ENCODE assay signal across 1 cellular context in genomic region chr6:12751694-12752304, GRCh38.
TF ChIP-seq lines count a peak whose summit lies in the region.

No MANE protein-coding gene starts in this region.

TF ChIP-seq in HepG2, 621 proteins besides CTCF, POLR2A, EP300 and RAD21 (continued from another document and continues in another):
- TF ChIP-seq RERE (CRISPR knock-in tag; IDR thresholded peaks at IDR 0.05; ENCODE audit: low read depth): no peak
- no peak for TF ChIP-seq ZNF275 (CRISPR knock-in tag; IDR thresholded peaks at IDR 0.05; ENCODE audit: borderline replicate concordance)
- no peak for TF ChIP-seq ZNF251 (CRISPR knock-in tag; IDR thresholded peaks at IDR 0.05)
- TF ChIP-seq RFX5 (IDR thresholded peaks at IDR 0.05; ENCODE audit: low read depth, low read length): no peak
- no peak for TF ChIP-seq GLMP (CRISPR knock-in tag; IDR thresholded peaks at IDR 0.05; ENCODE audit: borderline replicate concordance)
- TF ChIP-seq DMTF1 (CRISPR knock-in tag; IDR thresholded peaks at IDR 0.05): no peak
- TF ChIP-seq TIGD3 (CRISPR knock-in tag; IDR thresholded peaks at IDR 0.05; ENCODE audit: borderline replicate concordance): no peak; the same call in 1 of the 2 replicates
- TF ChIP-seq GTF2F1 (IDR thresholded peaks at IDR 0.05; ENCODE audit: low read length): no peak
- peak; percentile 75; the same call in 1 of the 2 replicates for TF ChIP-seq TMF1 (CRISPR knock-in tag; IDR thresholded peaks at IDR 0.05; ENCODE audit: low read depth)
- 0 out of 4 replicates have a peak, but pooled peaks of 1 of the 2 experiments have one; percentile 12 for TF ChIP-seq ATF4 (CRISPR knock-in tag; IDR thresholded peaks at IDR 0.05)
- TF ChIP-seq ZSCAN21 (CRISPR knock-in tag; IDR thresholded peaks at IDR 0.05; ENCODE audit: borderline replicate concordance): no peak
- no peak for TF ChIP-seq ZFYVE20 (CRISPR knock-in tag; IDR thresholded peaks at IDR 0.05; ENCODE audit: borderline replicate concordance, low read depth)
- TF ChIP-seq ELF3 (CRISPR knock-in tag; IDR thresholded peaks at IDR 0.05): peak; percentile 66; the same call in 1 of the 2 replicates
- 0 out of 2 replicates have a peak, but pooled peaks have one; percentile 31 for TF ChIP-seq ZNF142 (CRISPR knock-in tag; IDR thresholded peaks at IDR 0.05)
- TF ChIP-seq KLF16 (CRISPR knock-in tag; IDR thresholded peaks at IDR 0.05): peak in 1 of 2 experiments; percentile 88; a peak in 2 of 4 replicates
- TF ChIP-seq MLLT10 (CRISPR knock-in tag; IDR thresholded peaks at IDR 0.05): no peak
- no peak for TF ChIP-seq ZNF572 (CRISPR knock-in tag; IDR thresholded peaks at IDR 0.05)
- no peak for TF ChIP-seq ZNF318 (CRISPR knock-in tag; IDR thresholded peaks at IDR 0.05)
- no peak for TF ChIP-seq EEA1 (CRISPR knock-in tag; IDR thresholded peaks at IDR 0.05; ENCODE audit: borderline replicate concordance)
- no peak for TF ChIP-seq ZNF256 (CRISPR knock-in tag; conservative IDR thresholded peaks at IDR 0.05)
- TF ChIP-seq NR2F1 (CRISPR knock-in tag; IDR thresholded peaks at IDR 0.05): no peak
- TF ChIP-seq ATRX (CRISPR knock-in tag; IDR thresholded peaks at IDR 0.05; ENCODE audit: borderline replicate concordance): no peak
- no peak for TF ChIP-seq ZNF556 (CRISPR knock-in tag; IDR thresholded peaks at IDR 0.05; ENCODE audit: borderline replicate concordance)
- no peak; the same call in 1 of the 2 replicates for TF ChIP-seq ZBTB1 (CRISPR knock-in tag; IDR thresholded peaks at IDR 0.05; ENCODE audit: borderline replicate concordance)
